20 cellular contexts compared by ENCODE assay signal in genomic region chr14:96281486-96281885, GRCh38. TPM values are rescaled to one million over a fixed set of nuclear protein-coding genes. Genes with fewer than 3 reads are reported as not detected.
A peak's percentile ranks its signal among the peaks of the same experiment; 100 is the strongest.
DNase-seq lines count a peak whose midpoint lies in the region; ATAC-seq and TF ChIP-seq lines count a peak whose summit lies in the region.
"Had no signal": no experiment of that assay in that cellular context is flagged by ENCODE, and none has a peak within 500 bp of the region (broad histone marks: within the 10 kb centered on the region; RNA-seq: fewer than 3 reads in every experiment).

No MANE protein-coding gene starts in this region.

- peaks cover 0 to 7% (median 0%) of the 10 kb centered on the region in 4 donors for H3K36me3 ChIP-seq in sigmoid colon

- TF ChIP-seq EP300 in sigmoid colon (IDR thresholded peaks at IDR 0.05): peak in 2 of 4 donors; percentile 41 to 79

- ATAC-seq in GM18520 (IDR thresholded peaks at IDR 0.05; ENCODE audit: unreplicated experiment): no peak
- ATAC-seq: activated CD4-positive, CD25-positive, alpha-beta regulatory T cell treated with anti-CD3 and anti-CD28 coated beads, Interleukin-2, amount 50 U/mL, for 24 hours; effector memory CD8-positive, alpha-beta T cell; stimulated activated naive CD8-positive, alpha-beta T cell treated with anti-CD3 and anti-CD28 coated beads, Interleukin-15, Interleukin-2, amounts not matched to agents 100 U/mL and 50 U/mL, for 24 hours; upper lobe of right lung had no signal

- H3K27me3 ChIP-seq in sigmoid colon: no peaks in the 10 kb centered on the region
- H3K27me3 ChIP-seq: upper lobe of right lung had no signal

- H3K4me3 ChIP-seq in sigmoid colon: no peak overlapping the region
- H3K4me3 ChIP-seq: upper lobe of right lung had no signal

- H3K9me3 ChIP-seq in sigmoid colon: peaks cover 0 to 9% (median 0%) of the 10 kb centered on the region in 4 donors

- intact Hi-C loops in sigmoid colon (cut with DNase I): loop anchor here (10.0 kb wide), 2 partner anchors 223 to 747 kb away; partner anchors contain the start of genes GLRX5 and PAPOLA

- TF ChIP-seq CTCF in sigmoid colon (IDR thresholded peaks at IDR 0.05): no peak

- DNase-seq in NCI-H510A treated with DMSO at 0.1 percent for 48 hours (lab: John Stamatoyannopoulos, UW): peak; percentile 41
- no peak for DNase-seq in NCI-H510A (lab: John Stamatoyannopoulos, UW)
- DNase-seq in NCI-H2171 treated with DMSO at 0.1 percent for 48 hours (lab: John Stamatoyannopoulos, UW): peak; percentile 52
- peak; percentile 66 to 69 for DNase-seq in erythroblast (lab: John Stamatoyannopoulos, UW)
- no peak for DNase-seq in sigmoid colon
- no peak for DNase-seq in H4 (ENCODE audit: low spot score)
- DNase-seq in nucleus accumbens (lab: John Stamatoyannopoulos, UW): no peak
- DNase-seq: effector memory CD8-positive, alpha-beta T cell; kidney glomerular epithelial cell; NCI-H2029 treated with DMSO at 0.1 percent for 48 hours; SIG-M5; stimulated activated CD4-positive, alpha-beta T cell treated with anti-CD3 and anti-CD28 coated beads, Interleukin-15, amount 100 ng/mL, for 24 hours; stimulated activated naive CD8-positive, alpha-beta T cell treated with anti-CD3 and anti-CD28 coated beads, Interleukin-15, Interleukin-2, amounts not matched to agents 100 U/mL and 50 U/mL, for 24 hours; upper lobe of right lung had no signal

- H3K27ac ChIP-seq in sigmoid colon: peak overlapping the region in 3 of 4 donors; percentile 17 to 58 (median 47)
- H3K27ac ChIP-seq: upper lobe of right lung had no signal

- 71 to 76% methylated on average over 4 of the region's 4 CpGs for WGBS in sigmoid colon, 2 donors

- H3K4me1 ChIP-seq in sigmoid colon: peaks cover 0 to 30% (median 22%) of the 10 kb centered on the region in 4 donors
- H3K4me1 ChIP-seq: upper lobe of right lung had no signal

- TF ChIP-seq POLR2A in erythroblast (IDR thresholded peaks at IDR 0.05; ENCODE audit: low read length): no peak
- TF ChIP-seq POLR2A in sigmoid colon (IDR thresholded peaks at IDR 0.05): no peak

RNA-seq across cellular contexts. Expression of gene BDKRB1, which starts 25.5 kb away (rescaled TPM):
- total RNA-seq in sigmoid colon: 1 to 10 TPM in 2 of 4 donors, under 1 TPM in 2; 0.33 to 2.9 (median 0.73) TPM
- polyA plus RNA-seq in sigmoid colon: 1 to 10 TPM; 2.4 to 4.9 (median 4.2) TPM
- 0.19 and 0.41 TPM in 2 replicates for total RNA-seq in H4 (2014; rRNA removed; shearing (Covaris generic))
- total RNA-seq: activated CD8-positive, alpha-beta memory T cell treated with anti-CD3 and anti-CD28 coated beads for 36 hours; activated T-helper 2 cell treated with anti-CD3 and anti-CD28 coated beads, Interferon-gamma antibody, Interleukin-2, Interleukin-4, amounts not matched to agents 10 μg/mL and 5 μg/mL and 100 μg/mL, durations not matched to agents 14 hours and 24 hours and 36 hours; cardiac septum; T-helper 2 cell treated with Interferon-gamma antibody and Interleukin-4, amounts not matched to agents 100 ng/mL and 5 ng/mL, for 36 hours; upper lobe of right lung had no signal

Comparison
In these comparisons a context has a peak if more than half of its experiments do, and no peak if none do; other contexts are left out.
1. DNase-seq: peak in NCI-H510A treated with DMSO at 0.1 percent for 48 hours (single experiment), NCI-H2171 treated with DMSO at 0.1 percent for 48 hours (single experiment) and erythroblast (2 of 2); none in NCI-H510A (single experiment), sigmoid colon (single experiment), H4 (single experiment) and nucleus accumbens (0 of 56).